In the genomic region with DNA sequence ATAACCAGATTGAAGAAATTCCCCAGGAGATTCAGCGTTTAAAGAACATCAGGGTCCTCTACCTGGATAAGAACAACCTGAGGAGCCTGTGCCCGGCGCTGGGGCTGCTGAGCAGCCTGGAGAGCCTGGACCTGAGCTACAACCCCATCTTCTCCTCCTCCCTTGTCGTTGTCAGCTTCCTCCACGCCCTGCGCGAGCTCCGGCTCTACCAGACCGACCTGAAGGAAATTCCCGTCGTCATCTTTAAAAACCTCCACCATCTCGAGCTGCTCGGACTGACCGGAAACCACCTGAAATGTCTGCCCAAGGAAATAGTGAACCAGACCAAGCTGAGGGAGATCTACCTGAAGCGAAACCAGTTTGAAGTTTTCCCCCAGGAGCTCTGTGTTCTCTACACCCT, we compare ENCODE assay signal across 21 cellular contexts. TPM values are rescaled to one million over a fixed set of nuclear protein-coding genes. Genes with fewer than 3 reads are reported as not detected.
"Had no signal": no experiment of that assay in that cellular context is flagged by ENCODE, and none has a peak within 500 bp of the region (broad histone marks: within the 10 kb centered on the region; RNA-seq: fewer than 3 reads in every experiment).

No MANE protein-coding gene starts in this region.

- H3K9me3 Mint-ChIP-seq: activated CD4-positive, alpha-beta memory T cell treated with anti-CD3 and anti-CD28 coated beads, Interleukin-2, amount 10 ng/mL, durations not matched to agents 7 days and 5 days; activated T-cell treated with anti-CD3 and anti-CD28 coated beads, Interleukin-2, amount 50 U/mL, for 4 hours; neural crest cell; WTC11 had no signal

- H3K36me3 ChIP-seq: adrenal gland, gastroesophageal sphincter, heart right ventricle, sigmoid colon had no signal

- H3K27me3 ChIP-seq: adrenal gland, sigmoid colon had no signal

- H3K4me3 ChIP-seq: adrenal gland, gastroesophageal sphincter, heart right ventricle, sigmoid colon had no signal

- H3K4me1 ChIP-seq: adrenal gland, gastroesophageal sphincter, heart right ventricle, sigmoid colon had no signal

- ATAC-seq: activated T-cell treated with anti-CD3 and anti-CD28 coated beads, Interleukin-2, amount 50 U/mL, for 4 hours; gastroesophageal sphincter; heart right ventricle; WTC11 had no signal

- H3K9me3 ChIP-seq: adrenal gland, gastroesophageal sphincter, heart right ventricle, sigmoid colon had no signal

- DNase-seq: activated CD4-positive, alpha-beta memory T cell treated with anti-CD3 and anti-CD28 coated beads, Interleukin-2, amount 10 ng/mL, durations not matched to agents 7 days and 5 days; activated CD4-positive, alpha-beta T cell treated with anti-CD3 and anti-CD28 coated beads for 4 hours; activated effector memory CD4-positive, alpha-beta T cell treated with Interleukin-2 at 50 U/mL for 16 hours; activated naive CD4-positive, alpha-beta T cell treated with anti-CD3 and anti-CD28 coated beads, Interleukin-2, amount 50 U/mL, for 16 hours; activated T-cell treated with anti-CD3 and anti-CD28 coated beads, Interleukin-2, amount 50 U/mL, for 4 hours; adrenal gland; heart right ventricle; midbrain; sigmoid colon; stimulated activated CD4-positive, alpha-beta T cell treated with anti-CD3 and anti-CD28 coated beads, Interleukin-1b, Interleukin-23, amount 100 ng/mL, for 48 hours had no signal

- H3K36me3 Mint-ChIP-seq: WTC11 had no signal

- FAIRE-seq: colon, endometrium, TTC549 had no signal

- H3K27ac ChIP-seq: adrenal gland, gastroesophageal sphincter, heart right ventricle, sigmoid colon had no signal

- H3K27ac Mint-ChIP-seq: activated CD4-positive, alpha-beta memory T cell treated with anti-CD3 and anti-CD28 coated beads, Interleukin-2, amount 10 ng/mL, durations not matched to agents 7 days and 5 days; WTC11 had no signal

RNA-seq across cellular contexts. Expression of a gene that starts 9.4 kb away (rescaled TPM):
- total RNA-seq: activated CD4-positive, alpha-beta memory T cell treated with anti-CD3 and anti-CD28 coated beads, Interleukin-2, amount 10 ng/mL, durations not matched to agents 7 days and 5 days; activated T-cell treated with anti-CD3 and anti-CD28 coated beads, Interleukin-2, amount 50 U/mL, for 4 hours; cardiac septum; gastroesophageal sphincter; lung microvascular endothelial cell; osteocyte; sigmoid colon; ureter had no signal
- polyA plus RNA-seq: esophagus, heart right ventricle, sigmoid colon had no signal

RNA-seq across cellular contexts. Expression of a gene that starts 47.6 kb away (rescaled TPM):
- total RNA-seq: activated CD4-positive, alpha-beta memory T cell treated with anti-CD3 and anti-CD28 coated beads, Interleukin-2, amount 10 ng/mL, durations not matched to agents 7 days and 5 days; activated T-cell treated with anti-CD3 and anti-CD28 coated beads, Interleukin-2, amount 50 U/mL, for 4 hours; adrenal gland; cardiac septum; heart right ventricle; lung microvascular endothelial cell; neural crest cell; osteocyte; WTC11 had no signal
- polyA plus RNA-seq: adrenal gland, esophagus, heart right ventricle had no signal
